ENCODE assay signal across 29 cellular contexts in genomic region chr3:36302110-36302509, GRCh38.
"Had no signal": no experiment of that assay in that cellular context is flagged by ENCODE, and none has a peak within 500 bp of the region (broad histone marks: within the 10 kb centered on the region; RNA-seq: fewer than 3 reads in every experiment).

No MANE protein-coding gene starts in this region.

- H3K9me3 ChIP-seq: adrenal gland, body of pancreas, esophagus muscularis mucosa, gastroesophageal sphincter had no signal

- DNase-seq: activated CD4-positive, alpha-beta memory T cell treated with anti-CD3 and anti-CD28 coated beads for 36 hours; activated CD4-positive, alpha-beta T cell treated with anti-CD3 and anti-CD28 coated beads for 36 hours; activated CD4-positive, alpha-beta T cell treated with anti-CD3 and anti-CD28 coated beads, Interleukin-2, amount 10 ng/mL, durations not matched to agents 24 days and 14 days; activated CD4-positive, CD25-positive, alpha-beta regulatory T cell; activated CD4-positive, CD25-positive, alpha-beta regulatory T cell treated with anti-CD3 and anti-CD28 coated beads, Interleukin-2, amount 50 U/mL, for 72 hours; activated CD8-positive, alpha-beta memory T cell treated with anti-CD3 and anti-CD28 coated beads, Interleukin-2, amount 10 ng/mL, durations not matched to agents 7 days and 5 days; activated CD8-positive, alpha-beta memory T cell treated with anti-CD3 and anti-CD28 coated beads, Interleukin-2, amount 50 U/mL, for 4 hours; activated CD8-positive, alpha-beta T cell treated with anti-CD3 and anti-CD28 coated beads, Interleukin-2, amount 10 ng/mL, durations not matched to agents 7 days and 5 days; activated effector memory CD4-positive, alpha-beta T cell treated with anti-CD3 and anti-CD28 coated beads, Interleukin-2, amount 50 U/mL, for 16 hours; activated naive CD4-positive, alpha-beta T cell treated with anti-CD3 and anti-CD28 coated beads for 36 hours; activated naive CD8-positive, alpha-beta T cell treated with anti-CD3 and anti-CD28 coated beads for 36 hours; activated naive CD8-positive, alpha-beta T cell treated with anti-CD3 and anti-CD28 coated beads, Interleukin-2, amount 50 U/mL, for 24 hours; activated T-cell treated with anti-CD3 and anti-CD28 coated beads, Interleukin-2, amount 50 U/mL, for 1 hour; activated T-cell treated with anti-CD3 and anti-CD28 coated beads, Interleukin-2, amount 50 U/mL, for 48 hours; adrenal gland; amygdala; aorta; body of pancreas; caudate nucleus; cortex of kidney; dermis blood vessel endothelial cell; effector CD4-positive, alpha-beta T cell; effector memory CD8-positive, alpha-beta T cell; erythroblast; foreskin melanocyte; heart right ventricle had no signal

- H3K36me3 ChIP-seq: adrenal gland, esophagus muscularis mucosa, gastroesophageal sphincter, heart right ventricle had no signal

- H2AFZ ChIP-seq: hepatocyte had no signal

- H3K27me3 ChIP-seq: adrenal gland, body of pancreas, esophagus muscularis mucosa, gastroesophageal sphincter, heart right ventricle, hepatocyte had no signal

- H3K4me3 ChIP-seq: adrenal gland, body of pancreas, esophagus muscularis mucosa, gastroesophageal sphincter, heart right ventricle, hepatocyte had no signal

- H3K4me1 ChIP-seq: body of pancreas had no signal

- H3K79me2 ChIP-seq: hepatocyte had no signal

- H3K27ac ChIP-seq: adrenal gland, body of pancreas, esophagus muscularis mucosa, gastroesophageal sphincter, heart right ventricle, hepatocyte had no signal

- H3K4me2 ChIP-seq: hepatocyte had no signal
